21 cellular contexts compared by ENCODE assay signal in the genomic region with DNA sequence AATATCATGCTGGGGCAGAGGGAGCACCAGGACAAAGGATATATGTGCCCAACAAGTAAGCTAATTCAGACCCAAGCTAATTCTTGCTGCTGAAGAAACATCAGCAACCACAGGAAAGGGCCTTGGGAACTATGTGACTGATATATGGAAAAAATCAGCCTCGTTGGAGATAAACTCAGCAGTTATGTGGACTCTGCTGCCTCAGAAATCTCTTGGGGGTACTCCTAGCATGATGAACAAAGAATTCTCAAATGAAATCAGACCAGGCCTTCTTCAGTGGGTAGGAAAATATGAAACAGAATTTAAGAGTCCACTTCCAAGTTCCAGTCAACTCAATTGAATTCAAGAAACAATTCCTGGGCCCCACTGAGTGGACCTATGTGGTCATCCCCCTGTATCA.
"Had no signal": no experiment of that assay in that cellular context is flagged by ENCODE, and none has a peak within 500 bp of the region (broad histone marks: within the 10 kb centered on the region; RNA-seq: fewer than 3 reads in every experiment).

No MANE protein-coding gene starts in this region.

- H3K27ac ChIP-seq: HL-60, KMS-11 had no signal

- H3K4me3 ChIP-seq: K562 had no signal

- H3K4me3 Mint-ChIP-seq: IgD-negative memory B cell had no signal

- H3K9me3 ChIP-seq: SK-N-SH had no signal

- H3K27ac Mint-ChIP-seq: IgD-negative memory B cell had no signal

- ATAC-seq: K562 had no signal

- H3K4me1 Mint-ChIP-seq: IgD-negative memory B cell had no signal

- H3K9me3 Mint-ChIP-seq: IgD-negative memory B cell had no signal

- DNase-seq: Kasumi-1, MM.1S, NCI-H1092 treated with DMSO at 0.1 percent for 48 hours, NCI-H1436, NCI-H187, NCI-H2029, NCI-H2081 treated with DMSO at 0.1 percent for 48 hours, NCI-H2171, NCI-H226, NCI-H446, NCI-H510A, NCI-H524 treated with DMSO at 0.1 percent for 48 hours, NCI-H69, NCI-H774, RPMI8226, SHP77, SK-N-SH had no signal
